7 cellular contexts compared by ENCODE assay signal in the genomic region with DNA sequence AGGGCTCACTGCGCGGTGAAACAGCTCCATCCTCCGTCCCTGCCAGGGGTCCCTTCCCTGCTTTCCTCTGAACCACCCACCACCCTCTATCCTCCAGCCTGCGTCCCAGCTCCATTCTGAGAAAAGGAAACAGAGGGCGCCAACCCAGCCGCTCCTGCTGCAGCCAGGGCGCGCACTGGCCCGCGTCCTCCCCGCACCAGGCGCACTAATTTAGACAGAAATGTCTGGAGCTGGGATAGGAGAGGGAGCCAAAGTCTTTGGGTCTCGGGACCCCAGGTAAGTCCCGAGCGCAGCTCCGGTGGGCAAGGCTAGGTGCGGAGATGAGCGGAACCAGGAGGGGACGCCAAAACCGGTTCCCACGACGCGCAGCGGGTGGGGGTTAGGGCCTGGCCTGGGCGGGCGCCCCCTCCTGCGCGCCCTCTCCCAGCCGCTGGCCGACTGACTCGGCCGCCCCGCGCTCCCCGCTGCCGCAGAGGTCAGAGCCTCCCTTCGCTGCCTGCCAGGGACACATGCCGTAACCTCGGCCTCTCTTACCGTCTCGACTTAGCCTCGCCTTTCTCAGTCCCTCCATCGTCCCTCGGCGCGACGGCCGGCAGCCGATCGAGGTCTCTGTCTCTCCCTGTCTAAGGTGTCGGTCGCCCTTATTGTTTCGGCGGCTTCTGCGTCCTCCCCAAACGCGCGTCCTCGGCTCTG.
DNase-seq lines count a peak whose midpoint lies in the region; ATAC-seq and TF ChIP-seq lines count a peak whose summit lies in the region.

No MANE protein-coding gene starts in this region.

- no peaks in the 10 kb centered on the region for H3K36me3 ChIP-seq in muscle layer of duodenum (ENCODE audit: control insufficient read depth in 1 of 2, insufficient read depth in 2 of 2, low read length in 2 of 2)

- in situ Hi-C loops in GM13977 (cut with MboI; ENCODE audit: low pct_unique_long_range_greater_than_20kb, low sequenced_read_pairs, unreplicated experiment) = no loop called here

- POLR2A ChIA-PET in RWPE1 (lab: Yijun Ruan, JAX; ENCODE audit: low non-redundant PET) = interaction anchor here (0.7 kb wide), 1 partner anchor 12 kb away, joined by 4 read pairs; no protein-coding TSS in a partner anchor

- no peaks in the 10 kb centered on the region for H3K9me3 ChIP-seq in muscle layer of duodenum (ENCODE audit: control insufficient read depth in 1 of 2, low read length in 2 of 2)

- peaks cover 0 to 35% of the 10 kb centered on the region in 2 donors for H3K4me1 ChIP-seq in muscle layer of duodenum (ENCODE audit: control insufficient read depth in 1 of 2, insufficient read depth in 2 of 2, low read length in 2 of 2)

- peak overlapping the region; percentile 70 for H3K4me3 ChIP-seq in epithelial cell of esophagus (ENCODE audit: low read length)
- peak overlapping the region; percentile 65 to 87 for H3K4me3 ChIP-seq in muscle layer of duodenum (ENCODE audit: low read depth in 1 of 2, low read length in 2 of 2)

- H3K27me3 ChIP-seq in muscle layer of duodenum (ENCODE audit: low read depth, low read length) = no peaks in the 10 kb centered on the region

- ATAC-seq in HG02798 (IDR thresholded peaks at IDR 0.05; ENCODE audit: poor library complexity, unreplicated experiment) (no peak), HG03354 (IDR thresholded peaks at IDR 0.05; ENCODE audit: poor library complexity, severe bottlenecking, unreplicated experiment) (no peak)

- TF ChIP-seq CTCF in GM13977 (IDR thresholded peaks at IDR 0.05; ENCODE audit: extremely low read depth, insufficient read depth, missing control alignments) = no peak
- TF ChIP-seq CTCF in RWPE1 (conservative IDR thresholded peaks at IDR 0.05; ENCODE audit: low read depth) = peak; percentile 48
- no peak for TF ChIP-seq CTCF in epithelial cell of esophagus (IDR thresholded peaks at IDR 0.05; ENCODE audit: insufficient read depth, low read depth, low read length, missing control alignments)

- DNase-seq in GM13977 (ENCODE audit: low spot score) = peak; percentile 52
- no peak for DNase-seq in RWPE1 (ENCODE audit: low spot score)
- peak; percentile 46 for DNase-seq in epithelial cell of esophagus (ENCODE audit: low read depth)
- no peak for DNase-seq in SKM-1 (lab: John Stamatoyannopoulos, UW; ENCODE audit: unreplicated experiment)

- CTCF ChIA-PET in RWPE1 (lab: Yijun Ruan, JAX) = interaction anchor here (0.5 to 1.8 kb wide), 10 partner anchors 10 to 554 kb away, joined by 3 to 7 read pairs (median 4); no protein-coding TSS in a partner anchor

- peak overlapping the region; percentile 88 for H3K27ac ChIP-seq in RWPE1
- H3K27ac ChIP-seq in muscle layer of duodenum (ENCODE audit: low read length) = peak overlapping the region; percentile 16

Comparison
In these comparisons a context has a peak if more than half of its experiments do, and no peak if none do; other contexts are left out.
1. DNase-seq: peak in GM13977 (single experiment) and epithelial cell of esophagus (single experiment); none in RWPE1 (single experiment) and SKM-1 (single experiment).